Comparison of ENCODE assay signal across 8 cellular contexts in genomic region chr12:29148958-29149690, GRCh38. TPM values are rescaled to one million over a fixed set of nuclear protein-coding genes. Genes with fewer than 3 reads are reported as not detected.
DNase-seq lines count a peak whose midpoint lies in the region; ATAC-seq and TF ChIP-seq lines count a peak whose summit lies in the region.

Gene FAR2, plus strand, starts transcription at chr12:29149278. Its CDS starts 121,172 bp downstream, at chr12:29270450.

- POLR2A ChIA-PET in HEK293 (lab: Yijun Ruan, JAX), result interaction anchor here (0.7 kb wide), 1 partner anchor 353 kb away, joined by 3 read pairs; no protein-coding TSS in a partner anchor

- H3K27ac ChIP-seq in HEK293 (ENCODE audit: extremely low read depth, low read depth, low read length), result peak within 1 kb of the TSS; percentile 82

- no peak for TF ChIP-seq CTCF in GM12864 (IDR thresholded peaks at IDR 0.05; ENCODE audit: low read depth, low read length, missing control alignments)
- peak; percentile 65; the same call in 1 of the 2 replicates for TF ChIP-seq CTCF in HEK293 (tag by site-specific recombination; IDR thresholded peaks at IDR 0.05)

- no peaks in the 10 kb centered on the region for H3K9me3 Mint-ChIP-seq in stimulated activated naive CD8-positive, alpha-beta T cell treated with anti-CD3 and anti-CD28 coated beads, Interleukin-15, Interleukin-2, amounts not matched to agents 100 ng/mL and 50 ng/mL, for 24 hours

- CTCF ChIA-PET in HEK293 (lab: Yijun Ruan, JAX), result interaction anchor here (1.1 kb wide), 1 partner anchor 76 kb away, joined by 4 read pairs; no protein-coding TSS in a partner anchor

- H3K4me1 ChIP-seq in HEK293 (ENCODE audit: control insufficient read depth, insufficient read depth, low read length) (peaks cover 3% of the 10 kb centered on the region), mucosa of stomach (ENCODE audit: control insufficient read depth, insufficient read depth, low read length) (peaks cover 6% of the 10 kb centered on the region)

- peaks cover 25% of the 10 kb centered on the region for H3K27me3 Mint-ChIP-seq in stimulated activated naive CD8-positive, alpha-beta T cell treated with anti-CD3 and anti-CD28 coated beads, Interleukin-15, Interleukin-2, amounts not matched to agents 100 ng/mL and 50 ng/mL, for 24 hours

- no peaks in the 10 kb centered on the region for H3K36me3 Mint-ChIP-seq in stimulated activated naive CD8-positive, alpha-beta T cell treated with anti-CD3 and anti-CD28 coated beads, Interleukin-15, Interleukin-2, amounts not matched to agents 100 ng/mL and 50 ng/mL, for 24 hours (ENCODE audit: low read depth)

- DNase-seq in GM12864 (ENCODE audit: low read depth), result no peak
- peak; percentile 30 for DNase-seq in NCI-H446 treated with DMSO at 0.1 percent for 48 hours (lab: John Stamatoyannopoulos, UW)
- DNase-seq in activated T-cell treated with anti-CD3 and anti-CD28 coated beads for 48 hours (ENCODE audit: low read depth), result peak; percentile 43
- no peak for DNase-seq in NCI-H2081 treated with DMSO at 0.1 percent for 48 hours (lab: John Stamatoyannopoulos, UW)

- H3K36me3 ChIP-seq in HEK293 (ENCODE audit: control insufficient read depth in 2 of 2, insufficient read depth in 1 of 2, low read length in 2 of 2) (no peaks in the 10 kb centered on the region), mucosa of stomach (ENCODE audit: control insufficient read depth, insufficient read depth, low read length) (no peaks in the 10 kb centered on the region)

- peak; percentile 61 for ATAC-seq in esophagus mucosa

- H3K4me3 ChIP-seq in GM12864 (ENCODE audit: low read depth, low read length) (peak within 1 kb of the TSS; percentile 68), HEK293 (ENCODE audit: low read depth, low read length) (peak within 1 kb of the TSS; percentile 57), mucosa of stomach (ENCODE audit: low read length) (peak within 1 kb of the TSS; percentile 54)

- peak within 1 kb of the TSS; percentile 91 for H3K27ac Mint-ChIP-seq in stimulated activated naive CD8-positive, alpha-beta T cell treated with anti-CD3 and anti-CD28 coated beads, Interleukin-15, Interleukin-2, amounts not matched to agents 100 ng/mL and 50 ng/mL, for 24 hours

- H3K27me3 ChIP-seq in mucosa of stomach (ENCODE audit: control insufficient read depth, insufficient read depth, low read length), result no peaks in the 10 kb centered on the region

- no peaks in the 10 kb centered on the region for H3K9me3 ChIP-seq in HEK293 (ENCODE audit: control insufficient read depth, insufficient read depth, low read depth, low read length)
- H3K9me3 ChIP-seq in mucosa of stomach (ENCODE audit: control insufficient read depth, low read length), result no peaks in the 10 kb centered on the region

- H3K4me1 Mint-ChIP-seq in stimulated activated naive CD8-positive, alpha-beta T cell treated with anti-CD3 and anti-CD28 coated beads, Interleukin-15, Interleukin-2, amounts not matched to agents 100 ng/mL and 50 ng/mL, for 24 hours (ENCODE audit: low read depth), result peaks cover 12% of the 10 kb centered on the region

- H3K4me3 Mint-ChIP-seq in stimulated activated naive CD8-positive, alpha-beta T cell treated with anti-CD3 and anti-CD28 coated beads, Interleukin-15, Interleukin-2, amounts not matched to agents 100 ng/mL and 50 ng/mL, for 24 hours, result peak within 1 kb of the TSS; percentile 86

- H3K9ac ChIP-seq in mucosa of stomach (ENCODE audit: low read length), result peak within 1 kb of the TSS; percentile 86

TF ChIP-seq in HEK293, 187 proteins besides CTCF, POLR2A, EP300 and RAD21 (continues in another document):
- peak; percentile 91 for TF ChIP-seq SCRT2 (tag by site-specific recombination; IDR thresholded peaks at IDR 0.05)
- peak; percentile 38 for TF ChIP-seq ZBTB8A (tag by site-specific recombination; IDR thresholded peaks at IDR 0.05)
- TF ChIP-seq, protein P1, sequence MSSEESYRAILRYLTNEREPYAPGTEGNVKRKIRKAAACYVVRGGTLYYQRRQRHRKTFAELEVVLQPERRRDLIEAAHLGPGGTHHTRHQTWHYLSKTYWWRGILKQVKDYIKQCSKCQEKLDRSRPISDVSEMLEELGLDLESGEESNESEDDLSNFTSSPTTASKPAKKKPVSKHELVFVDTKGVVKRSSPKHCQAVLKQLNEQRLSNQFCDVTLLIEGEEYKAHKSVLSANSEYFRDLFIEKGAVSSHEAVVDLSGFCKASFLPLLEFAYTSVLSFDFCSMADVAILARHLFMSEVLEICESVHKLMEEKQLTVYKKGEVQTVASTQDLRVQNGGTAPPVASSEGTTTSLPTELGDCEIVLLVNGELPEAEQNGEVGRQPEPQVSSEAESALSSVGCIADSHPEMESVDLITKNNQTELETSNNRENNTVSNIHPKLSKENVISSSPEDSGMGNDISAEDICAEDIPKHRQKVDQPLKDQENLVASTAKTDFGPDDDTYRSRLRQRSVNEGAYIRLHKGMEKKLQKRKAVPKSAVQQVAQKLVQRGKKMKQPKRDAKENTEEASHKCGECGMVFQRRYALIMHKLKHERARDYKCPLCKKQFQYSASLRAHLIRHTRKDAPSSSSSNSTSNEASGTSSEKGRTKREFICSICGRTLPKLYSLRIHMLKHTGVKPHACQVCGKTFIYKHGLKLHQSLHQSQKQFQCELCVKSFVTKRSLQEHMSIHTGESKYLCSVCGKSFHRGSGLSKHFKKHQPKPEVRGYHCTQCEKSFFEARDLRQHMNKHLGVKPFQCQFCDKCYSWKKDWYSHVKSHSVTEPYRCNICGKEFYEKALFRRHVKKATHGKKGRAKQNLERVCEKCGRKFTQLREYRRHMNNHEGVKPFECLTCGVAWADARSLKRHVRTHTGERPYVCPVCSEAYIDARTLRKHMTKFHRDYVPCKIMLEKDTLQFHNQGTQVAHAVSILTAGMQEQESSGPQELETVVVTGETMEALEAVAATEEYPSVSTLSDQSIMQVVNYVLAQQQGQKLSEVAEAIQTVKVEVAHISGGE (tag by site-specific recombination; conservative IDR thresholded peaks at IDR 0.05; ENCODE audit: low read depth), result peak; percentile 47; the same call in 1 of the 2 replicates
- TF ChIP-seq SP7 (tag by site-specific recombination; IDR thresholded peaks at IDR 0.05), result peak; percentile 52
- no peak for TF ChIP-seq ZNF645 (tag by site-specific recombination; IDR thresholded peaks at IDR 0.05)
- TF ChIP-seq, protein P2, sequence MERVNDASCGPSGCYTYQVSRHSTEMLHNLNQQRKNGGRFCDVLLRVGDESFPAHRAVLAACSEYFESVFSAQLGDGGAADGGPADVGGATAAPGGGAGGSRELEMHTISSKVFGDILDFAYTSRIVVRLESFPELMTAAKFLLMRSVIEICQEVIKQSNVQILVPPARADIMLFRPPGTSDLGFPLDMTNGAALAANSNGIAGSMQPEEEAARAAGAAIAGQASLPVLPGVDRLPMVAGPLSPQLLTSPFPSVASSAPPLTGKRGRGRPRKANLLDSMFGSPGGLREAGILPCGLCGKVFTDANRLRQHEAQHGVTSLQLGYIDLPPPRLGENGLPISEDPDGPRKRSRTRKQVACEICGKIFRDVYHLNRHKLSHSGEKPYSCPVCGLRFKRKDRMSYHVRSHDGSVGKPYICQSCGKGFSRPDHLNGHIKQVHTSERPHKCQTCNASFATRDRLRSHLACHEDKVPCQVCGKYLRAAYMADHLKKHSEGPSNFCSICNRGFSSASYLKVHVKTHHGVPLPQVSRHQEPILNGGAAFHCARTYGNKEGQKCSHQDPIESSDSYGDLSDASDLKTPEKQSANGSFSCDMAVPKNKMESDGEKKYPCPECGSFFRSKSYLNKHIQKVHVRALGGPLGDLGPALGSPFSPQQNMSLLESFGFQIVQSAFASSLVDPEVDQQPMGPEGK (tag by site-specific recombination; IDR thresholded peaks at IDR 0.05), result peak; percentile 63
- TF ChIP-seq, protein P3, sequence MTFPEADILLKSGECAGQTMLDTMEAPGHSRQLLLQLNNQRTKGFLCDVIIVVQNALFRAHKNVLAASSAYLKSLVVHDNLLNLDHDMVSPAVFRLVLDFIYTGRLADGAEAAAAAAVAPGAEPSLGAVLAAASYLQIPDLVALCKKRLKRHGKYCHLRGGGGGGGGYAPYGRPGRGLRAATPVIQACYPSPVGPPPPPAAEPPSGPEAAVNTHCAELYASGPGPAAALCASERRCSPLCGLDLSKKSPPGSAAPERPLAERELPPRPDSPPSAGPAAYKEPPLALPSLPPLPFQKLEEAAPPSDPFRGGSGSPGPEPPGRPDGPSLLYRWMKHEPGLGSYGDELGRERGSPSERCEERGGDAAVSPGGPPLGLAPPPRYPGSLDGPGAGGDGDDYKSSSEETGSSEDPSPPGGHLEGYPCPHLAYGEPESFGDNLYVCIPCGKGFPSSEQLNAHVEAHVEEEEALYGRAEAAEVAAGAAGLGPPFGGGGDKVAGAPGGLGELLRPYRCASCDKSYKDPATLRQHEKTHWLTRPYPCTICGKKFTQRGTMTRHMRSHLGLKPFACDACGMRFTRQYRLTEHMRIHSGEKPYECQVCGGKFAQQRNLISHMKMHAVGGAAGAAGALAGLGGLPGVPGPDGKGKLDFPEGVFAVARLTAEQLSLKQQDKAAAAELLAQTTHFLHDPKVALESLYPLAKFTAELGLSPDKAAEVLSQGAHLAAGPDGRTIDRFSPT (tag by site-specific recombination; IDR thresholded peaks at IDR 0.05), result peak; percentile 59; the same call in 1 of the 2 replicates
- no peak for TF ChIP-seq ZNF155 (tag by site-specific recombination; IDR thresholded peaks at IDR 0.05)
- peak; percentile 62 for TF ChIP-seq KLF1 (tag by site-specific recombination; IDR thresholded peaks at IDR 0.05)
- no peak for TF ChIP-seq ZNF214 (tag by site-specific recombination; IDR thresholded peaks at IDR 0.05; ENCODE audit: borderline replicate concordance)
- TF ChIP-seq SCRT1 (tag by site-specific recombination; IDR thresholded peaks at IDR 0.05; ENCODE audit: borderline replicate concordance), result peak; percentile 57
- TF ChIP-seq ZBTB26 (tag by site-specific recombination; optimal IDR thresholded peaks at IDR 0.05), result peak; percentile 84

RNA-seq across cellular contexts. Expression of gene FAR2, which starts in this region (rescaled TPM):
- 1.1 TPM for total RNA-seq in esophagus mucosa

Comparison
In these comparisons a context has a peak if more than half of its experiments do, and no peak if none do; other contexts are left out.
1. DNase-seq: peak in NCI-H446 treated with DMSO at 0.1 percent for 48 hours (single experiment) and activated T-cell treated with anti-CD3 and anti-CD28 coated beads for 48 hours (single experiment); none in GM12864 (single experiment) and NCI-H2081 treated with DMSO at 0.1 percent for 48 hours (single experiment).
2. Peak in every context shown above with its lines, with median percentiles within 50 percentile points of each other: H3K4me3 ChIP-seq.